8 cellular contexts compared by ENCODE assay signal in the genomic region with DNA sequence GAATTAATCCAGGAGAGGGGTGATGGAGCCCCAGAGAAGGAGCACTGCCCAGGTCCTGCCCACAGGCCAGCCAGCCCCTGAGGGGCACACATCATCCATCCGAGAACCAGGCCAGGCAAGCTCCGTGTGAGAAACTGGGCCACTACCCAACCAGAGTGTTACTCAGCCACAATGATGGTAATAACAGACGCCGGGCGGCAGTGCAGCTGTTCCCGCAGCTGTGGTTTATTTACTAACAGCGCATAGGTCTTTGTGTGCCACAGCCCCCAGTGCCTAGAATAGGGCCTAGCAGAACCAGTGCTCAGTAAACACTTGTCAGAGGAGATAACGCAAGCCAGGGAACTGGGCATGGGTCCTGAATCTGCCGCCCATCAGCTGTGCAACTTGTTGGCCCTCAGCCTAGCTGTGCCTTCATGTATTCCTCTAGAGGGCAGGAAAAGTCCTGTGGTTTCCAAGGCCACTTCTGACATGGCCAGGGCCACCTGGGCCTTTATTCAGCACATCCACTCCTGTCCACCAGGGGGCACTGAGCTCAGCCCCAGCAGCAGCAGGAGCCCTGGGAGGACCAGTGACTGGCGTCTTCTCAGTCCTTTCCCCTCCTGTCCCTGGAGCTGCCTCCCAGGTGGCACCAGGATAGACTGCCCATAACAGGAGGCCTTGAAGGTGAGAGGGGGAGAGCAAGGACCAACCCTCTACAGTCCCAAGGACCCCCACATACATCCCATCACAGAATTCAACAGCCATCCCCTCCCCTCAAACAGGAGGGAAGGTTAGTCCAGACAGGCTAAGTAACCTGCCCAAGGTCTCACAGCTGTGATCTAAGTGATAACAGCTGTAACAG. TPM values are rescaled to one million over a fixed set of nuclear protein-coding genes. Genes with fewer than 3 reads are reported as not detected.
DNase-seq lines count a peak whose midpoint lies in the region; ATAC-seq and TF ChIP-seq lines count a peak whose summit lies in the region.

No MANE protein-coding gene starts in this region.

- DNase-seq in activated gamma-delta T cell treated with Interleukin-2 at 50 U/mL for 16 hours (peak; percentile 70), activated gamma-delta T cell (lab: John Stamatoyannopoulos, UW) (no peak), NCI-H446 treated with DMSO at 0.1 percent for 48 hours (lab: John Stamatoyannopoulos, UW) (peak; percentile 12), colonic mucosa (peak; percentile 78), memory B cell (ENCODE audit: low spot score in 2 of 2) (peak; percentile 68)
- DNase-seq in activated CD4-positive, alpha-beta T cell treated with anti-CD3 and anti-CD28 coated beads for 24 hours (ENCODE audit: low read depth in 2 of 2): peak; percentile 50 to 68
- DNase-seq in stimulated activated effector memory CD8-positive, alpha-beta T cell treated with anti-CD3 and anti-CD28 coated beads, Interleukin-12 subunit alpha, Interleukin-12 subunit beta, amount 100 ng/mL, for 72 hours (ENCODE audit: low spot score in 2 of 2): peak; percentile 58 to 88

- ATAC-seq in memory B cell (ENCODE audit: low read depth) (peak; percentile 14), GM21423 (IDR thresholded peaks at IDR 0.05; ENCODE audit: unreplicated experiment) (no peak)
- peak; percentile 36 for ATAC-seq in stimulated activated effector memory CD8-positive, alpha-beta T cell treated with anti-CD3 and anti-CD28 coated beads, Interleukin-12 subunit alpha, Interleukin-12 subunit beta, amount 100 ng/mL, for 72 hours

- peak; percentile 87 for TF ChIP-seq CTCF in colonic mucosa (IDR thresholded peaks at IDR 0.05)

- peaks cover 41% of the 10 kb centered on the region for H3K4me1 Mint-ChIP-seq in memory B cell
- peaks cover 66% of the 10 kb centered on the region for H3K4me1 Mint-ChIP-seq in stimulated activated effector memory CD8-positive, alpha-beta T cell treated with anti-CD3 and anti-CD28 coated beads, Interleukin-12 subunit alpha, Interleukin-12 subunit beta, amount 100 ng/mL, for 72 hours

- H3K36me3 ChIP-seq in colonic mucosa: peaks cover 6% of the 10 kb centered on the region

- intact Hi-C loops in colonic mucosa (cut with DNase I): loop anchor here (5.0 to 10.0 kb wide), 2 partner anchors 193 to 195 kb away; no protein-coding TSS in a partner anchor

- peaks cover 39% of the 10 kb centered on the region for H3K4me1 ChIP-seq in colonic mucosa

- peak overlapping the region; percentile 8 for H3K27ac Mint-ChIP-seq in memory B cell
- H3K27ac Mint-ChIP-seq in stimulated activated effector memory CD8-positive, alpha-beta T cell treated with anti-CD3 and anti-CD28 coated beads, Interleukin-12 subunit alpha, Interleukin-12 subunit beta, amount 100 ng/mL, for 72 hours: peak overlapping the region; percentile 73

- no peak overlapping the region for H3K9ac ChIP-seq in colonic mucosa (ENCODE audit: low read depth in 2 of 2, low read length in 2 of 2)

- peak overlapping the region; percentile 57 for H3K4me3 Mint-ChIP-seq in memory B cell
- H3K4me3 Mint-ChIP-seq in stimulated activated effector memory CD8-positive, alpha-beta T cell treated with anti-CD3 and anti-CD28 coated beads, Interleukin-12 subunit alpha, Interleukin-12 subunit beta, amount 100 ng/mL, for 72 hours: peak overlapping the region; percentile 41

- H3K27me3 ChIP-seq in colonic mucosa: no peaks in the 10 kb centered on the region

- H3K9me3 ChIP-seq in colonic mucosa: no peaks in the 10 kb centered on the region

- no peak overlapping the region for H3K4me3 ChIP-seq in colonic mucosa

- no peak overlapping the region for H3K27ac ChIP-seq in colonic mucosa

- no peaks in the 10 kb centered on the region for H3K9me3 Mint-ChIP-seq in memory B cell
- H3K9me3 Mint-ChIP-seq in stimulated activated effector memory CD8-positive, alpha-beta T cell treated with anti-CD3 and anti-CD28 coated beads, Interleukin-12 subunit alpha, Interleukin-12 subunit beta, amount 100 ng/mL, for 72 hours: no peaks in the 10 kb centered on the region

- no peaks in the 10 kb centered on the region for H3K27me3 Mint-ChIP-seq in memory B cell

- peaks cover 7% of the 10 kb centered on the region for H3K36me3 Mint-ChIP-seq in memory B cell
- H3K36me3 Mint-ChIP-seq in stimulated activated effector memory CD8-positive, alpha-beta T cell treated with anti-CD3 and anti-CD28 coated beads, Interleukin-12 subunit alpha, Interleukin-12 subunit beta, amount 100 ng/mL, for 72 hours: peaks cover 34% of the 10 kb centered on the region

RNA-seq across cellular contexts. Expression of a gene that starts 2.1 kb away (rescaled TPM):
- 10 to 100 TPM in 1 of 2 donors, 1 to 10 TPM in 1; 9.3 to 36.4 TPM for total RNA-seq in colonic mucosa

RNA-seq across cellular contexts. Expression of a gene that starts 6.0 kb away (rescaled TPM):
- total RNA-seq in colonic mucosa: 100 to 1,000 TPM; 245 to 396 TPM

RNA-seq across cellular contexts. Expression of a gene that starts 6.1 kb away (rescaled TPM):
- 10 to 100 TPM; 32.9 to 39.5 TPM for total RNA-seq in colonic mucosa

RNA-seq across cellular contexts. Expression of a gene that starts 41.9 kb away (rescaled TPM):
- 100 to 1,000 TPM; 137 to 185 TPM for total RNA-seq in colonic mucosa

RNA-seq across cellular contexts. Expression of a gene that starts 48.2 kb away (rescaled TPM):
- 10 to 100 TPM in 1 of 2 donors, 1 to 10 TPM in 1; 9.1 to 10.1 TPM for total RNA-seq in colonic mucosa
